ENCODE assay signal across 1 cellular context in genomic region chr11:61769169-61769920, GRCh38.
TF ChIP-seq lines count a peak whose summit lies in the region.

No MANE protein-coding gene starts in this region.

TF ChIP-seq in HepG2, 621 proteins besides CTCF, POLR2A, EP300 and RAD21 (continued from another document and continues in another):
- TF ChIP-seq RERE (CRISPR knock-in tag; IDR thresholded peaks at IDR 0.05; ENCODE audit: low read depth) (peak; percentile 70; the same call in 1 of the 2 replicates), ZNF205 (CRISPR knock-in tag; IDR thresholded peaks at IDR 0.05) (no peak), ZNF274 (CRISPR knock-in tag; IDR thresholded peaks at IDR 0.05) (0 out of 2 replicates have a peak, but pooled peaks have one; percentile 53), GABPA (IDR thresholded peaks at IDR 0.05; ENCODE audit: low read depth, low read length) (no peak), GABPA (CRISPR knock-in tag; IDR thresholded peaks at IDR 0.05; ENCODE audit: low read depth) (peak; percentile 26; the same call in 1 of the 2 replicates), PRMT3 (CRISPR knock-in tag; IDR thresholded peaks at IDR 0.05; ENCODE audit: borderline replicate concordance, low read depth) (no peak), ZNF563 (CRISPR knock-in tag; IDR thresholded peaks at IDR 0.05) (0 out of 2 replicates have a peak, but pooled peaks have one; percentile 16), HNF1B (CRISPR knock-in tag; IDR thresholded peaks at IDR 0.05) (peak; percentile 64; the same call in 1 of the 2 replicates), ZNF407 (CRISPR knock-in tag; IDR thresholded peaks at IDR 0.05; ENCODE audit: not compliant biosample characterization) (no peak), YY1 (IDR thresholded peaks at IDR 0.05; ENCODE audit: insufficient read depth, insufficient replicate concordance, low read depth, low read length) (peak; percentile 56), SMARCE1 (IDR thresholded peaks at IDR 0.05; ENCODE audit: borderline replicate concordance) (no peak), KLF11 (CRISPR knock-in tag; IDR thresholded peaks at IDR 0.05) (no peak), TFAP4 (IDR thresholded peaks at IDR 0.05; ENCODE audit: borderline replicate concordance, low read depth) (peak; percentile 28; the same call in 1 of the 2 replicates), SOX5 (CRISPR knock-in tag; IDR thresholded peaks at IDR 0.05; ENCODE audit: borderline replicate concordance) (peak; percentile 94), KAT7 (CRISPR knock-in tag; IDR thresholded peaks at IDR 0.05; ENCODE audit: borderline replicate concordance) (0 out of 2 replicates have a peak, but pooled peaks have one; percentile 49), SNAPC5 (CRISPR knock-in tag; IDR thresholded peaks at IDR 0.05; ENCODE audit: borderline replicate concordance) (no peak), ZBTB39 (CRISPR knock-in tag; IDR thresholded peaks at IDR 0.05) (0 out of 2 replicates have a peak, but pooled peaks have one; percentile 56), ZMAT3 (CRISPR knock-in tag; conservative IDR thresholded peaks at IDR 0.05) (peak; percentile 6; the same call in 1 of the 2 replicates), ZNF550 (CRISPR knock-in tag; IDR thresholded peaks at IDR 0.05; ENCODE audit: borderline replicate concordance) (no peak), HNF1A (IDR thresholded peaks at IDR 0.05; ENCODE audit: low read depth) (no peak), HNF1A (CRISPR knock-in tag; IDR thresholded peaks at IDR 0.05; ENCODE audit: borderline replicate concordance) (peak; percentile 54; the same call in 1 of the 2 replicates), ZBTB25 (CRISPR knock-in tag; IDR thresholded peaks at IDR 0.05) (0 out of 2 replicates have a peak, but pooled peaks have one; percentile 28), NFE2L1 (CRISPR knock-in tag; IDR thresholded peaks at IDR 0.05; ENCODE audit: borderline replicate concordance) (no peak), RFXAP (CRISPR knock-in tag; IDR thresholded peaks at IDR 0.05; ENCODE audit: borderline replicate concordance) (no peak), ZSCAN20 (CRISPR knock-in tag; IDR thresholded peaks at IDR 0.05; ENCODE audit: borderline replicate concordance) (no peak)
